In the genomic region with DNA sequence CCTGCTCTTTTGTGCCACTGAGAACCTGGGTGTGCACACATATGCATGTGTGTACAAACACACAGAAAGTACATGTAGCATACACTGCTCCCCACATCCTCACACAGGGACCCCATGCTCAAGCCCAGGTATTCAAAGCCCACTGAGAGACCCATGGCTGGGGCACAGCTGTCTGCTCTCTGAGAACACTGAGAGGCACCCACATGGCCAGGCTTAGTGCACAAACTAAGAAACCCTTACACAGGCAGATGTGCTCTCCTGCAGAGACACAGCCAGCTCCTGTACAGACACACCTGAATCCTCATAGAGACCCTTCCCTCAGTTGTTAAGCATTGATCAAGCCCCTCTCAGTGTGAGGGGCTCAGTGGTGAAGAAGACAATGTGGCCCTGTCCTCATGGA, we compare ENCODE assay signal across 23 cellular contexts.
"Had no signal": no experiment of that assay in that cellular context is flagged by ENCODE, and none has a peak within 500 bp of the region (broad histone marks: within the 10 kb centered on the region; RNA-seq: fewer than 3 reads in every experiment).

No MANE protein-coding gene starts in this region.

- H3K9me3 Mint-ChIP-seq: activated naive CD4-positive, alpha-beta T cell treated with anti-CD3 and anti-CD28 coated beads, Interleukin-2, amount 50 U/mL, for 24 hours; activated T-cell treated with anti-CD3 and anti-CD28 coated beads, Interleukin-2, amount 50 U/mL, for 72 hours; neural crest cell; stimulated activated naive B cell treated with anti-CD40 and anti-IgM and Interleukin-4, amounts not matched to agents 10 μg/mL and 1 μg/mL and 100 μg/mL, for 72 hours; type B pancreatic cell had no signal

- H3K4me1 ChIP-seq: gastroesophageal sphincter, heart left ventricle, lower lobe of right lung, right lobe of liver had no signal

- H3K27me3 Mint-ChIP-seq: brain, type B pancreatic cell had no signal

- H3K36me3 Mint-ChIP-seq: activated naive CD4-positive, alpha-beta T cell treated with anti-CD3 and anti-CD28 coated beads, Interleukin-2, amount 50 U/mL, for 24 hours; stimulated activated naive B cell treated with anti-CD40 and anti-IgM and Interleukin-4, amounts not matched to agents 10 μg/mL and 1 μg/mL and 100 μg/mL, for 72 hours; type B pancreatic cell had no signal

- H3K4me3 Mint-ChIP-seq: activated naive CD4-positive, alpha-beta T cell treated with anti-CD3 and anti-CD28 coated beads, Interleukin-2, amount 50 U/mL, for 24 hours; activated T-cell treated with anti-CD3 and anti-CD28 coated beads, Interleukin-2, amount 50 U/mL, for 72 hours; brain; neural crest cell; stimulated activated naive B cell treated with anti-CD40 and anti-IgM and Interleukin-4, amounts not matched to agents 10 μg/mL and 1 μg/mL and 100 μg/mL, for 72 hours; type B pancreatic cell had no signal

- ATAC-seq: activated T-cell treated with anti-CD3 and anti-CD28 coated beads, Interleukin-2, amount 50 U/mL, for 72 hours; gastroesophageal sphincter; heart left ventricle; mucosa of descending colon; right lobe of liver; stimulated activated naive B cell treated with anti-CD40 and anti-IgM and Interleukin-4, amounts not matched to agents 10 μg/mL and 1 μg/mL and 100 μg/mL, for 72 hours had no signal

- H3K36me3 ChIP-seq: gastroesophageal sphincter, heart left ventricle, lower lobe of right lung, ovary, right lobe of liver, thoracic aorta had no signal

- DNase-seq: activated CD4-positive, alpha-beta T cell treated with anti-CD3 and anti-CD28 coated beads for 1 hour; activated CD8-positive, alpha-beta memory T cell treated with anti-CD3 and anti-CD28 coated beads, Interleukin-2, amount 50 U/mL, for 48 hours; activated effector memory CD4-positive, alpha-beta T cell treated with Interleukin-2 at 50 U/mL for 16 hours; activated T-cell treated with anti-CD3 and anti-CD28 coated beads, Interleukin-2, amount 50 U/mL, for 72 hours; heart left ventricle; mesendoderm; mucosa of descending colon; small intestine; stimulated activated CD4-positive, alpha-beta T cell treated with anti-CD3 and anti-CD28 coated beads, Interleukin-2, amount 100 ng/mL, for 48 hours; stimulated activated CD8-positive, alpha-beta memory T cell treated with anti-CD3 and anti-CD28 coated beads, Interleukin-4, amount 100 ng/mL, for 48 hours; stimulated activated naive B cell treated with anti-CD40 and anti-IgM and Interleukin-4, amounts not matched to agents 10 μg/mL and 1 μg/mL and 100 μg/mL, for 72 hours; T-helper 1 cell; T-helper 9 cell had no signal

- H3K4me1 Mint-ChIP-seq: activated naive CD4-positive, alpha-beta T cell treated with anti-CD3 and anti-CD28 coated beads, Interleukin-2, amount 50 U/mL, for 24 hours; stimulated activated naive B cell treated with anti-CD40 and anti-IgM and Interleukin-4, amounts not matched to agents 10 μg/mL and 1 μg/mL and 100 μg/mL, for 72 hours had no signal

- H3K27ac Mint-ChIP-seq: activated naive CD4-positive, alpha-beta T cell treated with anti-CD3 and anti-CD28 coated beads, Interleukin-2, amount 50 U/mL, for 24 hours; activated T-cell treated with anti-CD3 and anti-CD28 coated beads, Interleukin-2, amount 50 U/mL, for 72 hours; brain; stimulated activated naive B cell treated with anti-CD40 and anti-IgM and Interleukin-4, amounts not matched to agents 10 μg/mL and 1 μg/mL and 100 μg/mL, for 72 hours; type B pancreatic cell had no signal

- H3K9me3 ChIP-seq: heart left ventricle, lower lobe of right lung, mucosa of descending colon, ovary, right lobe of liver, thoracic aorta had no signal

- H3K27ac ChIP-seq: epithelial cell of prostate, gastroesophageal sphincter, heart left ventricle, lower lobe of right lung, ovary, right lobe of liver, thoracic aorta had no signal

- H3K4me3 ChIP-seq: gastroesophageal sphincter, heart left ventricle, lower lobe of right lung, mucosa of descending colon, ovary, right lobe of liver, thoracic aorta had no signal

- H3K27me3 ChIP-seq: ovary, right lobe of liver had no signal
